Comparison of ENCODE assay signal across 8 cellular contexts in genomic region chrX:10015711-10016515, GRCh38. TPM values are rescaled to one million over a fixed set of nuclear protein-coding genes. Genes with fewer than 3 reads are reported as not detected.
DNase-seq lines count a peak whose midpoint lies in the region; ATAC-seq and TF ChIP-seq lines count a peak whose summit lies in the region.
"Had no signal": no experiment of that assay in that cellular context is flagged by ENCODE, and none has a peak within 500 bp of the region (broad histone marks: within the 10 kb centered on the region; RNA-seq: fewer than 3 reads in every experiment).

No MANE protein-coding gene starts in this region.

- TF ChIP-seq POLR2A in GM18505 (IDR thresholded peaks at IDR 0.05; ENCODE audit: borderline replicate concordance, extremely low read depth, insufficient read depth, insufficient read length) = no peak

- peak; percentile 11 for DNase-seq in activated naive CD4-positive, alpha-beta T cell treated with anti-CD3 and anti-CD28 coated beads, Interleukin-2, amount 50 U/mL, for 16 hours
- DNase-seq in hepatocyte (ENCODE audit: low spot score) (peak; percentile 49), sciatic nerve (ENCODE audit: low spot score) (peak; percentile 63), NCI-H2029 (lab: John Stamatoyannopoulos, UW) (no peak), NCI-H2171 (lab: John Stamatoyannopoulos, UW) (no peak)

- no peaks in the 10 kb centered on the region for H3K27me3 ChIP-seq in hepatocyte

- WGBS in hepatocyte (ENCODE audit: low lambda C conversion rate, missing lambda C conversion rate) = 42% methylated on average over 66 of the region's 88 CpGs

- peak overlapping the region; percentile 87 for H3K4me2 ChIP-seq in hepatocyte

- no peak for TF ChIP-seq CTCF in hepatocyte (IDR thresholded peaks at IDR 0.05; ENCODE audit: poor library complexity)

- intact Hi-C loops in sciatic nerve (cut with DNase I) = no loop called here

- peak overlapping the region; percentile 45 for H3K4me3 ChIP-seq in hepatocyte

- H3K79me2 ChIP-seq in hepatocyte = peaks cover 33% of the 10 kb centered on the region

- ATAC-seq in GM18505 (IDR thresholded peaks at IDR 0.05; ENCODE audit: unreplicated experiment) (peak; percentile 20), HG03159 (IDR thresholded peaks at IDR 0.05; ENCODE audit: unreplicated experiment) (peak; percentile 29), sciatic nerve (peak; percentile 14)

- peak overlapping the region; percentile 88 for H3K27ac ChIP-seq in hepatocyte

- no peaks in the 10 kb centered on the region for H4K20me1 ChIP-seq in hepatocyte (ENCODE audit: insufficient read depth, poor library complexity, severe bottlenecking)

- H3K4me1 ChIP-seq in hepatocyte (ENCODE audit: insufficient read depth) = peaks cover 9% of the 10 kb centered on the region

- no peaks in the 10 kb centered on the region for H3K36me3 ChIP-seq in hepatocyte (replicated peaks; ENCODE audit: insufficient read depth, low read depth)

- H3K9me2 ChIP-seq in hepatocyte (replicated peaks; ENCODE audit: insufficient read depth) = no peaks in the 10 kb centered on the region

- no peak overlapping the region for H2AFZ ChIP-seq in hepatocyte

- no peaks in the 10 kb centered on the region for H3K9me3 ChIP-seq in hepatocyte (ENCODE audit: low read depth)

RNA-seq across cellular contexts. Expression of gene CLDN34, which starts 48.8 kb away (rescaled TPM):
- total RNA-seq in hepatocyte = 0.16 TPM in 1 of 2 replicates, not detected in the other
- not detected in 2 replicates for polyA plus RNA-seq in hepatocyte
- total RNA-seq in sciatic nerve = not detected
- total RNA-seq: activated CD8-positive, alpha-beta memory T cell treated with anti-CD3 and anti-CD28 coated beads for 36 hours had no signal

Comparison
In these comparisons a context has a peak if more than half of its experiments do, and no peak if none do; other contexts are left out.
1. DNase-seq: peak in activated naive CD4-positive, alpha-beta T cell treated with anti-CD3 and anti-CD28 coated beads, Interleukin-2, amount 50 U/mL, for 16 hours (single experiment), hepatocyte (single experiment) and sciatic nerve (single experiment); none in NCI-H2029 (single experiment) and NCI-H2171 (single experiment).
2. Peak in every context shown above with its lines, with median percentiles within 50 percentile points of each other: ATAC-seq.